ENCODE assay signal across 16 cellular contexts in the genomic region with DNA sequence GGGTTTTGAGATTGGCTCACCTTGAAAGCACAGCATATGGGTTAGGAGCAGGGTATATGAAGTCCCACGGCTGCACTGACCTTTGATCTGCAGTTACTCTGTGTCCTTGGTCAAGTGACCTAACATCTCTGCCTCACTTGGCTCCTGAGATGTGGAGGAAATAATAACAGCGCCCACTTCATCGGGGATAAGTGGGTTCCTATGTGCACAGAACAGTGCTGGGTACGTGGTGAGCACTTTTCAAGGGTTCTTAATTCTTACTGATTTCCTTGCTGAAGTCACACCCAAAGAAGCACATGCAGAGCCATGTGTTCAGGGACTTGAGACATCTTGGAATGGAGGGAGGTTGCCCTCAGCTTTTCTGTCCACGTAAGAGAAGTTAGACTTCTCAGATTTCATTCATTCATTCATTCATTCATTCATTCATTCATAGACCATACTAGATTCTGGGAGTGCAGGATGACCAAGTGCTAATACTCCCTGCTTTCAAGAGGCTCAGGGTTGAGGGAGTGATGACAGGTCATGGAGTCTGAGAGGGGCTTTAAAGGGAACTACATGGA. TPM values are rescaled to one million over a fixed set of nuclear protein-coding genes. Genes with fewer than 3 reads are reported as not detected.
DNase-seq lines count a peak whose midpoint lies in the region; ATAC-seq, FAIRE-seq and TF ChIP-seq lines count a peak whose summit lies in the region.
"Had no signal": no experiment of that assay in that cellular context is flagged by ENCODE, and none has a peak within 500 bp of the region (broad histone marks: within the 10 kb centered on the region; RNA-seq: fewer than 3 reads in every experiment).

No MANE protein-coding gene starts in this region.

- no peak overlapping the region for H3K27ac Mint-ChIP-seq in Calu3 (ENCODE audit: unreplicated experiment)
- H3K27ac Mint-ChIP-seq: B cell; CD4-positive, alpha-beta memory T cell had no signal

- H2BK5ac ChIP-seq in neuronal stem cell (ENCODE audit: low read length), result no peak overlapping the region

- H2AFZ ChIP-seq in K562 (ENCODE audit: low read depth, low read length) (no peak overlapping the region), neuronal stem cell (ENCODE audit: low read length) (no peak overlapping the region)

- no peak overlapping the region for H2AK5ac ChIP-seq in neuronal stem cell (ENCODE audit: low read depth, low read length)

- H3K23ac ChIP-seq in neuronal stem cell (ENCODE audit: low read depth, low read length, poor library complexity), result no peak overlapping the region

- H3K9me3 Mint-ChIP-seq in Calu3 (ENCODE audit: low read depth, unreplicated experiment), result no peaks in the 10 kb centered on the region

- H2BK12ac ChIP-seq in neuronal stem cell (ENCODE audit: low read length), result no peak overlapping the region

- no peaks in the 10 kb centered on the region for H3K36me3 Mint-ChIP-seq in Calu3 (ENCODE audit: insufficient read depth, unreplicated experiment)
- H3K36me3 Mint-ChIP-seq: CD4-positive, alpha-beta memory T cell had no signal

- DNase-seq in activated effector memory CD4-positive, alpha-beta T cell treated with anti-CD3 and anti-CD28 coated beads, Interleukin-2, amount 50 U/mL, for 16 hours, result peak; percentile 24
- no peak for DNase-seq in activated effector memory CD4-positive, alpha-beta T cell treated with Interleukin-2 at 50 U/mL for 16 hours
- DNase-seq in K562 (ENCODE audit: extremely low read depth in 1 of 4, low spot score in 3 of 4) (no peak), neuronal stem cell (ENCODE audit: low spot score) (no peak), upper lobe of right lung (no peak), Calu3 (no peak), left lobe of liver (ENCODE audit: low spot score) (no peak)
- DNase-seq: 8988T; CD4-positive, alpha-beta memory T cell; GOT3; NCI-H1105; NCI-H2081 treated with DMSO at 0.1 percent for 48 hours had no signal

- H3K79me2 ChIP-seq in K562 (ENCODE audit: control insufficient read depth, insufficient read depth, low read length), result no peaks in the 10 kb centered on the region

- H3K9me3 ChIP-seq in K562 (replicated peaks; ENCODE audit: control insufficient read depth, insufficient read depth, low read depth, low read length) (no peaks in the 10 kb centered on the region), neuronal stem cell (replicated peaks in 1 of 2; ENCODE audit: control insufficient read depth in 2 of 2, insufficient read depth in 1 of 2, low read depth in 1 of 2, low read length in 2 of 2) (no peaks in the 10 kb centered on the region), upper lobe of right lung (no peaks in the 10 kb centered on the region)

- H3K9ac ChIP-seq in K562 (ENCODE audit: insufficient read depth in 1 of 2, low read depth in 2 of 2, low read length in 2 of 2) (no peak overlapping the region), neuronal stem cell (ENCODE audit: low read depth, low read length, poor library complexity) (no peak overlapping the region)

- peak overlapping the region; percentile 65 for H3K18ac ChIP-seq in neuronal stem cell (ENCODE audit: low read length)

- no peak overlapping the region; the same call in 1 of the 2 replicates for H3K4me2 ChIP-seq in K562 (ENCODE audit: insufficient read depth, low read length)
- no peak overlapping the region for H3K4me2 ChIP-seq in neuronal stem cell (ENCODE audit: insufficient read depth, low read length, poor library complexity, severe bottlenecking)

- H3K27ac ChIP-seq in K562 (ENCODE audit: extremely low read depth, low read depth, low read length) (no peak overlapping the region), neuronal stem cell (replicated peaks; ENCODE audit: low read length) (no peak overlapping the region), upper lobe of right lung (peak overlapping the region; percentile 68)
- H3K27ac ChIP-seq: SK-N-MC had no signal

- H3K4me3 Mint-ChIP-seq in Calu3 (ENCODE audit: low read depth, unreplicated experiment), result no peak overlapping the region
- H3K4me3 Mint-ChIP-seq: B cell; CD4-positive, alpha-beta memory T cell had no signal

- ATAC-seq in K562 (no peak), upper lobe of right lung (peak; percentile 66), GM19455 (IDR thresholded peaks at IDR 0.05; ENCODE audit: unreplicated experiment) (no peak), left lobe of liver (no peak)

- no peak for TF ChIP-seq EP300 in K562 (IDR thresholded peaks at IDR 0.05; ENCODE audit: low read length)

- TF ChIP-seq POLR2A in K562 (conservative IDR thresholded peaks at IDR 0.05), result no peak

- H3K9me1 ChIP-seq in K562 (ENCODE audit: control insufficient read depth, insufficient read depth, low read length), result peaks cover 2% of the 10 kb centered on the region

- H4K8ac ChIP-seq in neuronal stem cell (ENCODE audit: low read depth, low read length), result no peak overlapping the region

- H3K14ac ChIP-seq in neuronal stem cell (ENCODE audit: low read length), result no peak overlapping the region

- no peaks in the 10 kb centered on the region for H3K4me1 Mint-ChIP-seq in Calu3 (ENCODE audit: low read depth, unreplicated experiment)

- no peaks in the 10 kb centered on the region for H4K20me1 ChIP-seq in K562 (replicated peaks; ENCODE audit: control insufficient read depth, insufficient read depth, low read length)

- 37% methylated on average over 5 of the region's 5 CpGs for WGBS in K562 (ENCODE audit: insufficient coverage, low coverage, missing lambda C conversion rate)
- WGBS in neuronal stem cell (ENCODE audit: extremely low coverage in 2 of 2, insufficient read length in 2 of 2, insufficient replicate concordance in 1 of 2), 2 donors, result no CpG with 5 or more reads among the region's 5 CpGs

- no peak overlapping the region for H4K91ac ChIP-seq in neuronal stem cell (ENCODE audit: low read depth, low read length, poor library complexity)

- TF ChIP-seq CTCF in K562 (IDR thresholded peaks at IDR 0.05 in 2 of 3, conservative IDR thresholded peaks at IDR 0.05 in 1 of 3; ENCODE audit: insufficient read depth in 2 of 3, low read depth in 1 of 3, low read length in 3 of 3) (no peak), upper lobe of right lung (IDR thresholded peaks at IDR 0.05) (no peak), Calu3 (IDR thresholded peaks at IDR 0.05; ENCODE audit: unreplicated experiment) (no peak)

- H3K36me3 ChIP-seq in K562 (ENCODE audit: control insufficient read depth, insufficient read depth, low read length), result no peaks in the 10 kb centered on the region
- H3K36me3 ChIP-seq in neuronal stem cell (replicated peaks in 1 of 2; ENCODE audit: control insufficient read depth in 2 of 2, insufficient read depth in 2 of 2, low read length in 2 of 2), result no peaks in the 10 kb centered on the region
- H3K36me3 ChIP-seq in upper lobe of right lung, result no peaks in the 10 kb centered on the region

- H2BK15ac ChIP-seq in neuronal stem cell (ENCODE audit: low read length), result peak overlapping the region; percentile 63

- in situ Hi-C loops in K562 (cut with MboI), result no loop called here

- peak overlapping the region; percentile 19 for H2BK120ac ChIP-seq in neuronal stem cell (ENCODE audit: low read depth, low read length)

- H3K27me3 ChIP-seq in K562 (ENCODE audit: control insufficient read depth in 2 of 2, insufficient read depth in 2 of 2, low read length in 2 of 2), result peaks cover 5 to 29% of the 10 kb centered on the region in 2 experiments; a peak in 4 of 5 replicates
- H3K27me3 ChIP-seq in neuronal stem cell (ENCODE audit: control insufficient read depth in 3 of 3, insufficient read depth in 3 of 3, low read depth in 1 of 3, low read length in 3 of 3), result peaks cover 0 to 7% (median 0%) of the 10 kb centered on the region in 3 experiments
- no peaks in the 10 kb centered on the region for H3K27me3 ChIP-seq in upper lobe of right lung

- H3K4me3 ChIP-seq in K562 (no peak overlapping the region), neuronal stem cell (ENCODE audit: low read length in 2 of 2) (no peak overlapping the region), upper lobe of right lung (no peak overlapping the region)
- H3K4me3 ChIP-seq: SK-N-MC had no signal

- H3K4ac ChIP-seq in neuronal stem cell (ENCODE audit: low read length), result no peak overlapping the region

- intact Hi-C loops in K562 (cut with micrococcal nuclease), result no loop called here
- intact Hi-C loops in upper lobe of right lung (cut with DNase I), result no loop called here
- intact Hi-C loops in Calu3 (cut with micrococcal nuclease; ENCODE audit: unreplicated experiment), result no loop called here

- no peak for FAIRE-seq in K562 (lab: Jason Lieb, UNC)

- peaks cover 38% of the 10 kb centered on the region for H3K27me3 Mint-ChIP-seq in Calu3 (ENCODE audit: unreplicated experiment)

- CTCF ChIA-PET in K562 (lab: Yijun Ruan, JAX; ENCODE audit: low intra/inter-chr PET ratio) (no interaction called here), Calu3 (lab: Charles Lee) (no interaction called here)

- H3K79me1 ChIP-seq in neuronal stem cell (ENCODE audit: low read depth, low read length), result no peaks in the 10 kb centered on the region

- TF ChIP-seq RAD21 in K562 (CRISPR knock-in tag; conservative IDR thresholded peaks at IDR 0.05 in 1 of 2, IDR thresholded peaks at IDR 0.05 in 1 of 2), result no peak

- no TSS peak for BruUV-seq in K562 (replicated peaks; lab: Mats Ljungman, UMichigan)
- BruUV-seq in Calu3 (replicated peaks; lab: Mats Ljungman, UMichigan), result no TSS peak

- POLR2A ChIA-PET in K562 (lab: Yijun Ruan, JAX), result interaction anchor here (0.6 to 0.7 kb wide), 2 partner anchors 9 to 1277 kb away, joined by 3 read pairs; no protein-coding TSS in a partner anchor

- H3K4me1 ChIP-seq in K562 (replicated peaks in 1 of 2; ENCODE audit: control insufficient read depth in 2 of 2, insufficient read depth in 2 of 2, low read length in 2 of 2), result peaks cover 0 to 12% of the 10 kb centered on the region in 2 experiments; a peak in 3 of 5 replicates
- H3K4me1 ChIP-seq in neuronal stem cell (ENCODE audit: control insufficient read depth in 2 of 2, insufficient read depth in 1 of 2, low read depth in 1 of 2, low read length in 2 of 2), result peaks cover 0 to 9% of the 10 kb centered on the region in 2 donors
- H3K4me1 ChIP-seq in upper lobe of right lung, result peaks cover 4% of the 10 kb centered on the region

RNA-seq across cellular contexts. Expression of a gene that starts 39.4 kb away (rescaled TPM):
- total RNA-seq in K562 (2011; cell fraction: chromatin; rRNA removed; ENCODE audit: low replicate concordance), result 11.2 and 13.0 TPM in 2 replicates
- 8.5 and 12.1 TPM in 2 replicates for total RNA-seq in K562 (2011; cell fraction: nucleolus; rRNA removed)
- total RNA-seq in K562 (2011; cell fraction: nucleoplasm; rRNA removed), result 8.5 and 11.0 TPM in 2 replicates
- 3.3 and 4.4 TPM in 2 replicates for total RNA-seq in K562 (2014; rRNA removed)
- total RNA-seq in K562 (2014; rRNA removed; fragmentation: Illumina TruSeq; extraction: Trizol), result 4.4 and 4.7 TPM in 2 replicates
- 3.2 and 3.4 TPM in 2 replicates for total RNA-seq in K562 (2015; rRNA removed; fragmentation: Illumina TruSeq; extraction: Trizol)
- total RNA-seq in K562 (2021), result 11.7 and 12.8 TPM in 2 replicates
- 2.3 and 13.2 TPM in 2 replicates for polyA plus RNA-seq in K562 (2011; rRNA removed)
- 2.6 and 6.7 TPM in 2 replicates for polyA plus RNA-seq in K562 (2011; cell fraction: cytosol; rRNA removed)
- 17.3 and 66.1 TPM in 2 replicates for polyA plus RNA-seq in K562 (2011; cell fraction: nucleus; rRNA removed)
- polyA plus RNA-seq in K562 (2012), result 6.1 and 17.1 TPM in 2 replicates
- polyA plus RNA-seq in K562 (2014; fragmentation: Illumina TruSeq; extraction: Trizol), result 3.8 TPM in 2 replicates
- polyA plus RNA-seq in K562 (2014; fragmentation: Nextera tagmentation; extraction: Ambion mirVana), result 1 to 10 TPM; 1.7 to 2.0 TPM
- polyA plus RNA-seq in K562 (2014; rRNA removed), result 2.9 and 4.6 TPM in 2 replicates
- polyA minus RNA-seq in K562 (2011; rRNA and poly(A)+ RNA removed), result 1.8 and 14.4 TPM in 2 replicates
- polyA minus RNA-seq in K562 (2011; cell fraction: cytosol; rRNA and poly(A)+ RNA removed), result 1.7 and 12.6 TPM in 2 replicates
- polyA minus RNA-seq in K562 (2011; cell fraction: nucleus; rRNA and poly(A)+ RNA removed), result 7.0 and 20.3 TPM in 2 replicates
- polyA plus RNA-seq in neuronal stem cell (2013, experiment 1 of 2), result 0.28 TPM
- 0.32 TPM for polyA plus RNA-seq in neuronal stem cell (2013, experiment 2 of 2)
- total RNA-seq in upper lobe of right lung, result 113 TPM
- total RNA-seq in Calu3 (2022), result not detected in 2 replicates
- total RNA-seq in left lobe of liver, result 11.6 TPM
- total RNA-seq: CD4-positive, alpha-beta memory T cell; RPMI7951 had no signal
- polyA plus RNA-seq: CD4-positive, alpha-beta memory T cell had no signal
